In genomic region chr2:196131384-196131861, GRCh38 we compare ENCODE assay signal across 9 cellular contexts. TPM values are rescaled to one million over a fixed set of nuclear protein-coding genes. Genes with fewer than 3 reads are reported as not detected.
A peak's percentile ranks its signal among the peaks of the same experiment; 100 is the strongest.
DNase-seq lines count a peak whose midpoint lies in the region; ATAC-seq, FAIRE-seq and TF ChIP-seq lines count a peak whose summit lies in the region.
"Had no signal": no experiment of that assay in that cellular context is flagged by ENCODE, and none has a peak within 500 bp of the region (broad histone marks: within the 10 kb centered on the region; RNA-seq: fewer than 3 reads in every experiment).

No MANE protein-coding gene starts in this region.

- peak; percentile 69 for DNase-seq in Daoy (ENCODE audit: low read depth)
- DNase-seq in T-helper 2 cell treated with Interferon-gamma antibody and Interleukin-4, amounts not matched to agents 5 μg/mL and 100 μg/mL, for 36 hours (ENCODE audit: low spot score) = peak; percentile 44
- no peak for DNase-seq in astrocyte (ENCODE audit: low read depth)
- DNase-seq in myocyte (ENCODE audit: low read depth) = peak; percentile 49
- DNase-seq in ureter (ENCODE audit: low spot score) = no peak
- DNase-seq in NCI-H1436 treated with DMSO at 0.1 percent for 48 hours (lab: John Stamatoyannopoulos, UW) = no peak
- no peak for DNase-seq in nephron progenitor cell

- no peak overlapping the region for H3K4me3 Mint-ChIP-seq in T-helper 2 cell treated with Interferon-gamma antibody and Interleukin-4, amounts not matched to agents 5 μg/mL and 100 μg/mL, for 36 hours
- no peak overlapping the region for H3K4me3 Mint-ChIP-seq in astrocyte (ENCODE audit: unreplicated experiment)
- no peak overlapping the region for H3K4me3 Mint-ChIP-seq in nephron progenitor cell

- ATAC-seq in HG02852 (IDR thresholded peaks at IDR 0.05; ENCODE audit: unreplicated experiment) = peak; percentile 50

- H3K27ac ChIP-seq in astrocyte (ENCODE audit: low read depth, low read length) = no peak overlapping the region

- H3K27me3 Mint-ChIP-seq in T-helper 2 cell treated with Interferon-gamma antibody and Interleukin-4, amounts not matched to agents 5 μg/mL and 100 μg/mL, for 36 hours (ENCODE audit: low read depth) = no peaks in the 10 kb centered on the region
- no peaks in the 10 kb centered on the region for H3K27me3 Mint-ChIP-seq in astrocyte (ENCODE audit: low read depth, unreplicated experiment)
- H3K27me3 Mint-ChIP-seq in nephron progenitor cell (ENCODE audit: low read depth, poor library complexity) = no peaks in the 10 kb centered on the region

- no peaks in the 10 kb centered on the region for H3K4me1 ChIP-seq in astrocyte (ENCODE audit: insufficient read depth, low read length)

- no peak overlapping the region for H3K9ac ChIP-seq in astrocyte (ENCODE audit: low read length)

- H3K79me2 ChIP-seq in astrocyte (ENCODE audit: insufficient read depth, low read length) = no peaks in the 10 kb centered on the region

- H3K36me3 ChIP-seq in astrocyte (ENCODE audit: insufficient read depth, low read length) = peaks cover 8% of the 10 kb centered on the region

- TF ChIP-seq CTCF in astrocyte (IDR thresholded peaks at IDR 0.05; ENCODE audit: insufficient read depth, low read depth, low read length) (peak; percentile 23), nephron progenitor cell (IDR thresholded peaks at IDR 0.05) (no peak)

- peak; percentile 29 for FAIRE-seq in astrocyte (lab: Jason Lieb, UNC)
- FAIRE-seq: TTC549 had no signal

- H4K20me1 ChIP-seq in astrocyte (ENCODE audit: insufficient read depth, low read length) = no peaks in the 10 kb centered on the region

- H3K9me3 ChIP-seq in astrocyte (ENCODE audit: insufficient read depth, low read depth, low read length) = peaks cover 27% of the 10 kb centered on the region

- peaks cover 4% of the 10 kb centered on the region for H3K4me1 Mint-ChIP-seq in T-helper 2 cell treated with Interferon-gamma antibody and Interleukin-4, amounts not matched to agents 5 μg/mL and 100 μg/mL, for 36 hours (ENCODE audit: low read depth)
- peaks cover 11% of the 10 kb centered on the region for H3K4me1 Mint-ChIP-seq in astrocyte (ENCODE audit: low read depth, unreplicated experiment)
- peaks cover under 1% of the 10 kb centered on the region for H3K4me1 Mint-ChIP-seq in nephron progenitor cell

- no peak overlapping the region for H3K4me3 ChIP-seq in astrocyte (ENCODE audit: insufficient read depth, low read depth, low read length)

- H3K4me2 ChIP-seq in astrocyte (ENCODE audit: low read length) = no peak overlapping the region

- no peak overlapping the region for H2AFZ ChIP-seq in astrocyte (ENCODE audit: low read depth, low read length)

- H3K27me3 ChIP-seq in astrocyte (ENCODE audit: insufficient read depth, low read length) = no peaks in the 10 kb centered on the region

- H3K36me3 Mint-ChIP-seq in T-helper 2 cell treated with Interferon-gamma antibody and Interleukin-4, amounts not matched to agents 5 μg/mL and 100 μg/mL, for 36 hours (ENCODE audit: low read depth) = peaks cover 63% of the 10 kb centered on the region
- peaks cover 38% of the 10 kb centered on the region for H3K36me3 Mint-ChIP-seq in astrocyte (ENCODE audit: low read depth, unreplicated experiment)
- H3K36me3 Mint-ChIP-seq in nephron progenitor cell (ENCODE audit: low read depth) = peaks cover 53% of the 10 kb centered on the region

- peak overlapping the region; percentile 68 for H3K27ac Mint-ChIP-seq in T-helper 2 cell treated with Interferon-gamma antibody and Interleukin-4, amounts not matched to agents 5 μg/mL and 100 μg/mL, for 36 hours
- H3K27ac Mint-ChIP-seq in astrocyte (ENCODE audit: unreplicated experiment) = peak overlapping the region; percentile 77
- no peak overlapping the region for H3K27ac Mint-ChIP-seq in nephron progenitor cell

- peaks cover 66% of the 10 kb centered on the region for H3K9me3 Mint-ChIP-seq in T-helper 2 cell treated with Interferon-gamma antibody and Interleukin-4, amounts not matched to agents 5 μg/mL and 100 μg/mL, for 36 hours
- peaks cover 43% of the 10 kb centered on the region for H3K9me3 Mint-ChIP-seq in astrocyte (ENCODE audit: unreplicated experiment)
- H3K9me3 Mint-ChIP-seq in nephron progenitor cell = peaks cover 86% of the 10 kb centered on the region

RNA-seq across cellular contexts. Expression of gene STK17B, which starts 40.0 kb away (rescaled TPM):
- 43.4 and 47.7 TPM in 2 replicates for total RNA-seq in Daoy (2014; rRNA removed; shearing (Covaris generic))
- total RNA-seq in astrocyte (42.6 and 51.7 TPM in 2 replicates), myocyte (73.9 and 80.1 TPM in 2 replicates), ureter (29.7 TPM)
- 12.1 TPM for polyA plus RNA-seq in myocyte (2012)

Comparison
In these comparisons a context has a peak if more than half of its experiments do, and no peak if none do; other contexts are left out.
1. DNase-seq: peak in Daoy (single experiment), T-helper 2 cell treated with Interferon-gamma antibody and Interleukin-4, amounts not matched to agents 5 μg/mL and 100 μg/mL, for 36 hours (single experiment) and myocyte (single experiment); none in astrocyte (single experiment), ureter (single experiment), NCI-H1436 treated with DMSO at 0.1 percent for 48 hours (single experiment) and nephron progenitor cell (single experiment).